In genomic region chrX:119605398-119605738, GRCh38 we compare ENCODE assay signal across 9 cellular contexts. TPM values are rescaled to one million over a fixed set of nuclear protein-coding genes. Genes with fewer than 3 reads are reported as not detected.
DNase-seq lines count a peak whose midpoint lies in the region; FAIRE-seq and TF ChIP-seq lines count a peak whose summit lies in the region.
"Had no signal": no experiment of that assay in that cellular context is flagged by ENCODE, and none has a peak within 500 bp of the region (broad histone marks: within the 10 kb centered on the region; RNA-seq: fewer than 3 reads in every experiment).

No MANE protein-coding gene starts in this region.

- in situ Hi-C loops in KBM-7 (cut with MboI; ENCODE audit: low pct_unique_long_range_greater_than_20kb, low sequenced_read_pairs): no loop called here

- DNase-seq in NCI-H82 (lab: John Stamatoyannopoulos, UW) (peak; percentile 52), NCI-H82 treated with DMSO at 0.1 percent for 48 hours (lab: John Stamatoyannopoulos, UW; ENCODE audit: unreplicated experiment) (no peak), KBM-7 (peak; percentile 35), ascending aorta (ENCODE audit: low spot score in 2 of 2) (no peak), urothelium cell line (ENCODE audit: low spot score) (no peak), H54 (ENCODE audit: insufficient read length, low spot score) (no peak)

- H3K27me3 ChIP-seq in ascending aorta (no peaks in the 10 kb centered on the region), iPS-15b (ENCODE audit: control insufficient read depth, insufficient read depth, low read length) (peaks cover 34% of the 10 kb centered on the region)

- H3K4me1 ChIP-seq in ascending aorta (no peaks in the 10 kb centered on the region), iPS-15b (ENCODE audit: control insufficient read depth, insufficient read depth, low read length) (no peaks in the 10 kb centered on the region)

- H3K9me3 ChIP-seq in ascending aorta (no peaks in the 10 kb centered on the region), iPS-15b (ENCODE audit: control insufficient read depth, insufficient read depth, low read length) (no peaks in the 10 kb centered on the region)

- TF ChIP-seq CTCF in ascending aorta (IDR thresholded peaks at IDR 0.05): no peak

- H3K36me3 ChIP-seq in ascending aorta (no peaks in the 10 kb centered on the region), iPS-15b (ENCODE audit: control insufficient read depth, insufficient read depth, low read length) (no peaks in the 10 kb centered on the region)

- intact Hi-C loops in ascending aorta (cut with DNase I): loop anchor here (2.0 to 10.0 kb wide), 5 partner anchors 31 to 368 kb away; partner anchors contain the start of genes PGRMC1, RPL39, SLC25A5 and UBE2A

- no peak overlapping the region for H3K9ac ChIP-seq in iPS-15b (ENCODE audit: low read depth, low read length)

- no peak for FAIRE-seq in urothelium cell line (lab: Jason Lieb, UNC)
- no peak for FAIRE-seq in H54 (lab: Jason Lieb, UNC)
- FAIRE-seq: G401.6 had no signal

- no peak for TF ChIP-seq POLR2A in H54 (IDR thresholded peaks at IDR 0.05; ENCODE audit: low read depth, low read length)

- H3K27ac ChIP-seq in ascending aorta (peak overlapping the region; percentile 69 to 79), skin epidermis (peak overlapping the region in 16 of 21 experiments; percentile 70 to 93 (median 88))

- peak overlapping the region; percentile 63 to 77 for H3K4me3 ChIP-seq in ascending aorta
- peak overlapping the region; percentile 49 for H3K4me3 ChIP-seq in iPS-15b (ENCODE audit: low read depth, low read length)
- peak overlapping the region; percentile 49 to 73 (median 67) for H3K4me3 ChIP-seq in skin epidermis

RNA-seq across cellular contexts. Expression of gene NKRF, which starts 0.9 kb away (rescaled TPM):
- total RNA-seq in ascending aorta: 2.8 TPM

RNA-seq across cellular contexts. Expression of gene UBE2A, which starts 31.0 kb away (rescaled TPM):
- 28.4 TPM for total RNA-seq in ascending aorta

RNA-seq across cellular contexts. Expression of gene STEEP1, which starts 40.2 kb away (rescaled TPM):
- 22.2 TPM for total RNA-seq in ascending aorta

Comparison
In these comparisons a context has a peak if more than half of its experiments do, and no peak if none do; other contexts are left out.
1. DNase-seq: peak in NCI-H82 (single experiment) and KBM-7 (single experiment); none in NCI-H82 treated with DMSO at 0.1 percent for 48 hours (single experiment), ascending aorta (0 of 2), urothelium cell line (single experiment) and H54 (single experiment).
2. Peak in every context shown above with its lines, with median percentiles within 50 percentile points of each other: H3K4me3 ChIP-seq.